21 cellular contexts compared by ENCODE assay signal in the genomic region with DNA sequence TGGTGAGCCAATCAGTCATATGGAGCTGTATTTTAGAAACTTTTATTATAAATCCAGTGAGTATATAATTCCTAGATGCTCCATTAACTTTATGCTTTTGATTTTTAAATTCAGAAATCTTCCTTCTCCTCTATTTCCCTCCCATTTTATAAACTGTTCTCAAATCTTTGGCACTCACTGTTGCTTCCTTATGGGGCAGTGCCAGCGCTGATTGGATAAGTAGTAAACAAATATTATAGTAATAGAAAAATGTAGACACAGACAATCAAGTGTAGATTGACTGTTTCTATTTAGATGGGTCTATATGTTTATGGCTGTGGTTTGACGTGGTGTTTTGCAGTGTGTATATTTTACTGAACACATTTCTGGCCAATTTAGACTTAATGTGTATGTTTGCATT. TPM values are rescaled to one million over a fixed set of nuclear protein-coding genes. Genes with fewer than 3 reads are reported as not detected.
"Had no signal": no experiment of that assay in that cellular context is flagged by ENCODE, and none has a peak within 500 bp of the region (broad histone marks: within the 10 kb centered on the region; RNA-seq: fewer than 3 reads in every experiment).

No MANE protein-coding gene starts in this region.

- DNase-seq: activated CD4-positive, alpha-beta memory T cell treated with anti-CD3 and anti-CD28 coated beads for 36 hours; activated CD4-positive, alpha-beta T cell treated with anti-CD3 and anti-CD28 coated beads for 48 hours; activated naive CD4-positive, alpha-beta T cell treated with Interleukin-2 at 50 U/mL for 16 hours; activated naive CD8-positive, alpha-beta T cell treated with anti-CD3 and anti-CD28 coated beads for 36 hours; activated T-cell treated with anti-CD3 and anti-CD28 coated beads, Interleukin-2, amount 50 U/mL, for 48 hours; central memory CD4-positive, alpha-beta T cell; dermis blood vessel endothelial cell; effector CD8-positive, alpha-beta T cell; foreskin keratinocyte; immature natural killer cell; naive B cell; occipital lobe; stimulated activated CD4-positive, alpha-beta T cell treated with anti-CD3 and anti-CD28 coated beads, Interleukin-12 subunit alpha, Interleukin-12 subunit beta, amount 100 ng/mL, for 4 hours; stimulated activated naive CD8-positive, alpha-beta T cell treated with anti-CD3 and anti-CD28 coated beads, Interleukin-15, amount 100 ng/mL, for 72 hours; T-helper 17 cell had no signal

- H3K9me3 Mint-ChIP-seq: activated CD4-positive, alpha-beta memory T cell treated with anti-CD3 and anti-CD28 coated beads for 36 hours; activated naive CD8-positive, alpha-beta T cell treated with anti-CD3 and anti-CD28 coated beads for 36 hours; neural crest cell; stimulated activated effector memory CD8-positive, alpha-beta T cell treated with anti-CD3 and anti-CD28 coated beads, Interleukin-12 subunit alpha, Interleukin-12 subunit beta, amount 100 ng/mL, for 72 hours; stimulated activated naive CD8-positive, alpha-beta T cell treated with anti-CD3 and anti-CD28 coated beads, Interleukin-15, amount 100 ng/mL, for 72 hours had no signal

- H3K27ac Mint-ChIP-seq: activated CD4-positive, alpha-beta memory T cell treated with anti-CD3 and anti-CD28 coated beads for 36 hours; activated naive CD8-positive, alpha-beta T cell treated with anti-CD3 and anti-CD28 coated beads for 36 hours; immature natural killer cell; naive B cell; stimulated activated effector memory CD8-positive, alpha-beta T cell treated with anti-CD3 and anti-CD28 coated beads, Interleukin-12 subunit alpha, Interleukin-12 subunit beta, amount 100 ng/mL, for 72 hours; stimulated activated naive CD8-positive, alpha-beta T cell treated with anti-CD3 and anti-CD28 coated beads, Interleukin-15, amount 100 ng/mL, for 72 hours; T-helper 17 cell had no signal

- H3K27ac ChIP-seq: foreskin keratinocyte, prostate gland, suprapubic skin, tibial nerve, vagina had no signal

- H3K36me3 Mint-ChIP-seq: activated CD4-positive, alpha-beta memory T cell treated with anti-CD3 and anti-CD28 coated beads for 36 hours; activated naive CD8-positive, alpha-beta T cell treated with anti-CD3 and anti-CD28 coated beads for 36 hours; immature natural killer cell; naive B cell; stimulated activated effector memory CD8-positive, alpha-beta T cell treated with anti-CD3 and anti-CD28 coated beads, Interleukin-12 subunit alpha, Interleukin-12 subunit beta, amount 100 ng/mL, for 72 hours had no signal

- H3K4me1 Mint-ChIP-seq: immature natural killer cell, naive B cell had no signal

- H3K4me3 Mint-ChIP-seq: activated CD4-positive, alpha-beta memory T cell treated with anti-CD3 and anti-CD28 coated beads for 36 hours; activated naive CD8-positive, alpha-beta T cell treated with anti-CD3 and anti-CD28 coated beads for 36 hours; immature natural killer cell; neural crest cell; stimulated activated effector memory CD8-positive, alpha-beta T cell treated with anti-CD3 and anti-CD28 coated beads, Interleukin-12 subunit alpha, Interleukin-12 subunit beta, amount 100 ng/mL, for 72 hours; stimulated activated naive CD8-positive, alpha-beta T cell treated with anti-CD3 and anti-CD28 coated beads, Interleukin-15, amount 100 ng/mL, for 72 hours; T-helper 17 cell had no signal

- H3K4me1 ChIP-seq: prostate gland had no signal

- ATAC-seq: stimulated activated effector memory CD8-positive, alpha-beta T cell treated with anti-CD3 and anti-CD28 coated beads, Interleukin-12 subunit alpha, Interleukin-12 subunit beta, amount 100 ng/mL, for 72 hours; stimulated activated naive CD8-positive, alpha-beta T cell treated with anti-CD3 and anti-CD28 coated beads, Interleukin-15, amount 100 ng/mL, for 72 hours; T-helper 17 cell had no signal

- H3K4me3 ChIP-seq: prostate gland, suprapubic skin, vagina had no signal

- H3K36me3 ChIP-seq: prostate gland, suprapubic skin, tibial nerve, vagina had no signal

- H3K27me3 ChIP-seq: foreskin keratinocyte, suprapubic skin, tibial nerve, vagina had no signal

RNA-seq across cellular contexts. Expression of a gene that starts 36.6 kb away (rescaled TPM):
- total RNA-seq: activated CD4-positive, alpha-beta memory T cell treated with anti-CD3 and anti-CD28 coated beads for 36 hours; activated naive CD8-positive, alpha-beta T cell treated with anti-CD3 and anti-CD28 coated beads for 36 hours; dermis blood vessel endothelial cell; neural crest cell; tibial nerve had no signal
